In the genomic region with DNA sequence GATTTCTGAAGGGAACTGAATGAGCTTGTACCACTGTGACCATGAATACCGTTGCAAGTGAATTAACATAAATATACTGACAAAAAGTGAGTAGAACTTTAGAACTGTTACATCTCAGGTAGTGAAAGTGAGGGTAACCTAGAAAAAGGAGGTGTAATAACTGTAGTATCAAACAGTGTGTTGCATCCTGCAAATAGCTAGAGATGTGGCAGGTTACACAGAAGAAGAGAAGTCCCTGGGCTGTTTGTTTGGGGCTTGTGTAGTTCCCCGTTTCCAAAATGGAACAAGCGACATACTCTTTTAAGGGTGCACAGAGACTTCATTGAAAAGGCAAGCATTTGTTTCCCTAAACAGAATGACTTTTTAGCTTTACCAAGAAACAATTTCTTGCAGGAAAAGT, we compare ENCODE assay signal across 21 cellular contexts.
DNase-seq lines count a peak whose midpoint lies in the region; ATAC-seq and TF ChIP-seq lines count a peak whose summit lies in the region.
"Had no signal": no experiment of that assay in that cellular context is flagged by ENCODE, and none has a peak within 500 bp of the region (broad histone marks: within the 10 kb centered on the region; RNA-seq: fewer than 3 reads in every experiment).

No MANE protein-coding gene starts in this region.

- peaks cover 29% of the 10 kb centered on the region for H3K9me3 Mint-ChIP-seq in activated naive CD8-positive, alpha-beta T cell treated with anti-CD3 and anti-CD28 coated beads, Interleukin-2, amount 50 U/mL, for 24 hours
- H3K9me3 Mint-ChIP-seq in activated naive CD8-positive, alpha-beta T cell treated with anti-CD3 and anti-CD28 coated beads for 36 hours: peaks cover 19% of the 10 kb centered on the region
- peaks cover 16% of the 10 kb centered on the region for H3K9me3 Mint-ChIP-seq in activated T-helper 17 cell treated with anti-CD3 and anti-CD28 coated beads, Interleukin-2, amount 50 U/mL, for 72 hours
- peaks cover 8% of the 10 kb centered on the region for H3K9me3 Mint-ChIP-seq in CD4-positive, alpha-beta T cell
- H3K9me3 Mint-ChIP-seq: H9 had no signal

- no peak overlapping the region for H3K27ac ChIP-seq in CD4-positive, alpha-beta T cell (ENCODE audit: low read depth, low read length)

- H3K27ac Mint-ChIP-seq in activated naive CD8-positive, alpha-beta T cell treated with anti-CD3 and anti-CD28 coated beads, Interleukin-2, amount 50 U/mL, for 24 hours: peak overlapping the region; percentile 7
- no peak overlapping the region for H3K27ac Mint-ChIP-seq in activated naive CD8-positive, alpha-beta T cell treated with anti-CD3 and anti-CD28 coated beads for 36 hours
- peak overlapping the region; percentile 78 for H3K27ac Mint-ChIP-seq in activated T-helper 17 cell treated with anti-CD3 and anti-CD28 coated beads, Interleukin-2, amount 50 U/mL, for 72 hours
- no peak overlapping the region for H3K27ac Mint-ChIP-seq in CD4-positive, alpha-beta T cell
- H3K27ac Mint-ChIP-seq: B cell, H9, IgD-negative memory B cell had no signal

- peaks cover 46% of the 10 kb centered on the region for H3K4me1 Mint-ChIP-seq in activated naive CD8-positive, alpha-beta T cell treated with anti-CD3 and anti-CD28 coated beads, Interleukin-2, amount 50 U/mL, for 24 hours
- H3K4me1 Mint-ChIP-seq in activated naive CD8-positive, alpha-beta T cell treated with anti-CD3 and anti-CD28 coated beads for 36 hours: peaks cover 23% of the 10 kb centered on the region
- peaks cover 19% of the 10 kb centered on the region for H3K4me1 Mint-ChIP-seq in activated T-helper 17 cell treated with anti-CD3 and anti-CD28 coated beads, Interleukin-2, amount 50 U/mL, for 72 hours
- H3K4me1 Mint-ChIP-seq in CD4-positive, alpha-beta T cell (ENCODE audit: low read depth): peaks cover 1% of the 10 kb centered on the region

- CTCF ChIA-PET in CD4-positive, alpha-beta T cell (lab: Charles Lee): no interaction called here

- no peaks in the 10 kb centered on the region for H3K27me3 ChIP-seq in CD4-positive, alpha-beta T cell (ENCODE audit: control insufficient read depth, insufficient read depth, low read length)

- no peak for DNase-seq in activated naive CD8-positive, alpha-beta T cell treated with anti-CD3 and anti-CD28 coated beads, Interleukin-2, amount 50 U/mL, for 24 hours
- no peak for DNase-seq in activated naive CD8-positive, alpha-beta T cell treated with anti-CD3 and anti-CD28 coated beads for 36 hours
- no peak for DNase-seq in T-helper 9 cell
- no peak for DNase-seq in CD4-positive, alpha-beta T cell
- DNase-seq in H4 (ENCODE audit: low spot score): no peak
- DNase-seq: ACHN; CD8-positive, alpha-beta memory T cell; DMS 273 treated with DMSO at 0.1 percent for 48 hours; EL; H9; NCI-H1048; NCI-H2107; NCI-H226; NCI-H526; OCI-M1; RPMI8226 had no signal

- TF ChIP-seq CTCF in CD4-positive, alpha-beta T cell (IDR thresholded peaks at IDR 0.05): no peak

- ATAC-seq in activated naive CD8-positive, alpha-beta T cell treated with anti-CD3 and anti-CD28 coated beads, Interleukin-2, amount 50 U/mL, for 24 hours: peak; percentile 66
- ATAC-seq in GM21786 (IDR thresholded peaks at IDR 0.05; ENCODE audit: unreplicated experiment): peak; percentile 35
- ATAC-seq in activated T-helper 17 cell treated with anti-CD3 and anti-CD28 coated beads, Interleukin-2, amount 50 U/mL, for 72 hours (replicated peaks): peak; percentile 66
- ATAC-seq in HG02970 (IDR thresholded peaks at IDR 0.05; ENCODE audit: low FRiP score, unreplicated experiment): no peak
- ATAC-seq in CD4-positive, alpha-beta T cell (ENCODE audit: poor library complexity): no peak

- intact Hi-C loops in CD4-positive, alpha-beta T cell (cut with DNase I, micrococcal nuclease): no loop called here

- peaks cover 14% of the 10 kb centered on the region for H3K9me3 ChIP-seq in CD4-positive, alpha-beta T cell (ENCODE audit: control insufficient read depth, low read length)

- H3K36me3 Mint-ChIP-seq in activated naive CD8-positive, alpha-beta T cell treated with anti-CD3 and anti-CD28 coated beads, Interleukin-2, amount 50 U/mL, for 24 hours (ENCODE audit: low read depth): peaks cover 31% of the 10 kb centered on the region
- peaks cover 41% of the 10 kb centered on the region for H3K36me3 Mint-ChIP-seq in activated naive CD8-positive, alpha-beta T cell treated with anti-CD3 and anti-CD28 coated beads for 36 hours
- H3K36me3 Mint-ChIP-seq in activated T-helper 17 cell treated with anti-CD3 and anti-CD28 coated beads, Interleukin-2, amount 50 U/mL, for 72 hours (ENCODE audit: low read depth): peaks cover 5% of the 10 kb centered on the region
- H3K36me3 Mint-ChIP-seq in CD4-positive, alpha-beta T cell (ENCODE audit: low read depth): peaks cover 36% of the 10 kb centered on the region

- no peak overlapping the region for H3K4me3 Mint-ChIP-seq in activated naive CD8-positive, alpha-beta T cell treated with anti-CD3 and anti-CD28 coated beads, Interleukin-2, amount 50 U/mL, for 24 hours
- H3K4me3 Mint-ChIP-seq in activated naive CD8-positive, alpha-beta T cell treated with anti-CD3 and anti-CD28 coated beads for 36 hours: no peak overlapping the region
- H3K4me3 Mint-ChIP-seq in activated T-helper 17 cell treated with anti-CD3 and anti-CD28 coated beads, Interleukin-2, amount 50 U/mL, for 72 hours: peak overlapping the region; percentile 43
- H3K4me3 Mint-ChIP-seq in CD4-positive, alpha-beta T cell: no peak overlapping the region
- H3K4me3 Mint-ChIP-seq: B cell; CD8-positive, alpha-beta memory T cell; H9; IgD-negative memory B cell had no signal

- H3K27me3 Mint-ChIP-seq in activated naive CD8-positive, alpha-beta T cell treated with anti-CD3 and anti-CD28 coated beads, Interleukin-2, amount 50 U/mL, for 24 hours: no peaks in the 10 kb centered on the region
- H3K27me3 Mint-ChIP-seq in activated naive CD8-positive, alpha-beta T cell treated with anti-CD3 and anti-CD28 coated beads for 36 hours: no peaks in the 10 kb centered on the region
- no peaks in the 10 kb centered on the region for H3K27me3 Mint-ChIP-seq in activated T-helper 17 cell treated with anti-CD3 and anti-CD28 coated beads, Interleukin-2, amount 50 U/mL, for 72 hours
- no peaks in the 10 kb centered on the region for H3K27me3 Mint-ChIP-seq in CD4-positive, alpha-beta T cell
- H3K27me3 Mint-ChIP-seq: B cell; CD8-positive, alpha-beta memory T cell; IgD-negative memory B cell had no signal

- POLR2A ChIA-PET in CD4-positive, alpha-beta T cell (lab: Charles Lee): no interaction called here

Comparison
In these comparisons a context has a peak if more than half of its experiments do, and no peak if none do; other contexts are left out.
1. H3K27ac Mint-ChIP-seq: peak in activated naive CD8-positive, alpha-beta T cell treated with anti-CD3 and anti-CD28 coated beads, Interleukin-2, amount 50 U/mL, for 24 hours (single experiment) and activated T-helper 17 cell treated with anti-CD3 and anti-CD28 coated beads, Interleukin-2, amount 50 U/mL, for 72 hours (single experiment); none in activated naive CD8-positive, alpha-beta T cell treated with anti-CD3 and anti-CD28 coated beads for 36 hours (single experiment) and CD4-positive, alpha-beta T cell (single experiment).
2. ATAC-seq: peak in activated naive CD8-positive, alpha-beta T cell treated with anti-CD3 and anti-CD28 coated beads, Interleukin-2, amount 50 U/mL, for 24 hours (single experiment), GM21786 (single experiment) and activated T-helper 17 cell treated with anti-CD3 and anti-CD28 coated beads, Interleukin-2, amount 50 U/mL, for 72 hours (single experiment); none in HG02970 (single experiment) and CD4-positive, alpha-beta T cell (single experiment).